ENCODE assay signal across 8 cellular contexts in genomic region chr18:2846638-2847340, GRCh38. TPM values are rescaled to one million over a fixed set of nuclear protein-coding genes. Genes with fewer than 3 reads are reported as not detected.
A peak's percentile ranks its signal among the peaks of the same experiment; 100 is the strongest.
DNase-seq lines count a peak whose midpoint lies in the region; ATAC-seq and TF ChIP-seq lines count a peak whose summit lies in the region.

Gene EMILIN2 (plus strand): TSS chr18:2847006. CDS start chr18:2847189, 183 bp downstream.

- CTCF ChIA-PET in mammary epithelial cell (lab: Charles Lee; ENCODE audit: low non-redundant PET), result no interaction called here

- peaks cover 25% of the 10 kb centered on the region for H3K4me1 ChIP-seq in CD4-positive, CD25-positive, alpha-beta regulatory T cell (ENCODE audit: control insufficient read depth, insufficient read depth, low read length, poor library complexity, severe bottlenecking)
- H3K4me1 ChIP-seq in H9 (ENCODE audit: insufficient read depth, low read length) (no peaks in the 10 kb centered on the region), mammary epithelial cell (ENCODE audit: insufficient read depth, low read length) (peaks cover 14% of the 10 kb centered on the region)

- no peak within 1 kb of the TSS for H3K4ac ChIP-seq in H9 (ENCODE audit: low read depth, low read length)

- no peak within 1 kb of the TSS for H4K91ac ChIP-seq in H9 (ENCODE audit: insufficient read length, low read depth, low read length)

- no peaks in the 10 kb centered on the region for H3K36me3 ChIP-seq in CD4-positive, CD25-positive, alpha-beta regulatory T cell (ENCODE audit: control insufficient read depth, insufficient read depth, low read length)
- H3K36me3 ChIP-seq in mammary epithelial cell (ENCODE audit: insufficient read depth, low read length), result no peaks in the 10 kb centered on the region

- intact Hi-C loops in mammary epithelial cell (cut with micrococcal nuclease), result no loop called here

- no peak within 1 kb of the TSS for H3K23ac ChIP-seq in H9 (ENCODE audit: insufficient read length, low read depth, low read length)

- H3K4me1 Mint-ChIP-seq in CD4-positive, CD25-positive, alpha-beta regulatory T cell, result peaks cover 4 to 27% (median 16%) of the 10 kb centered on the region in 4 donors
- peaks cover 14 to 16% of the 10 kb centered on the region in 2 experiments for H3K4me1 Mint-ChIP-seq in H9

- H3K79me1 ChIP-seq in H9 (ENCODE audit: insufficient read depth, low read depth, low read length, poor library complexity, severe bottlenecking), result no peaks in the 10 kb centered on the region

- H2BK5ac ChIP-seq in H9 (ENCODE audit: insufficient read length, low read length), result no peak within 1 kb of the TSS

- H3K4me3 Mint-ChIP-seq in CD4-positive, CD25-positive, alpha-beta regulatory T cell, result peak within 1 kb of the TSS; percentile 80 to 91 (median 84)
- H3K4me3 Mint-ChIP-seq in H9, result peak within 1 kb of the TSS; percentile 82 to 94

- H2BK15ac ChIP-seq in H9 (ENCODE audit: low read depth, low read length), result no peak within 1 kb of the TSS

- no peak within 1 kb of the TSS; the same call in 1 of the 2 replicates for H3K14ac ChIP-seq in H9 (ENCODE audit: insufficient read depth, low read length)

- DNase-seq in CD4-positive, CD25-positive, alpha-beta regulatory T cell, result peak in 1 of 3 donors; percentile 29
- DNase-seq in H9 (peak; percentile 64), SW480 (ENCODE audit: low spot score) (peak; percentile 33), mammary epithelial cell (no peak), left kidney (ENCODE audit: low read depth, low spot score) (peak; percentile 69), HPDE6-E6E7 (ENCODE audit: extremely low spot score) (no peak)
- peak in 2 of 3 experiments; percentile 22 to 26 for DNase-seq in stimulated activated CD4-positive, alpha-beta T cell treated with anti-CD3 and anti-CD28 coated beads, TNF-alpha, amount 100 ng/mL, for 4 hours (ENCODE audit: low read depth in 3 of 3)

- H3K27ac Mint-ChIP-seq in CD4-positive, CD25-positive, alpha-beta regulatory T cell, result peak within 1 kb of the TSS in 1 of 3 donors; percentile 9
- H3K27ac Mint-ChIP-seq in H9, result 0 out of 7 replicates have a peak within 1 kb of the TSS, but pooled peaks of 1 of the 3 experiments have one; percentile 53

- H3K9ac ChIP-seq in H9 (ENCODE audit: extremely low read depth, insufficient read length, low read length) (no peak within 1 kb of the TSS), mammary epithelial cell (ENCODE audit: insufficient read depth, low read length) (no peak within 1 kb of the TSS)

- no peak within 1 kb of the TSS for H3K27ac ChIP-seq in CD4-positive, CD25-positive, alpha-beta regulatory T cell (ENCODE audit: insufficient read depth, low read length, poor library complexity, severe bottlenecking)
- H3K27ac ChIP-seq in H9 (ENCODE audit: insufficient read length, low read depth, low read length), result no peak within 1 kb of the TSS
- no peak within 1 kb of the TSS for H3K27ac ChIP-seq in mammary epithelial cell (ENCODE audit: insufficient read depth, low read depth, low read length)

- H4K20me1 ChIP-seq in H9 (ENCODE audit: control insufficient read depth, insufficient read depth, insufficient read length) (no peaks in the 10 kb centered on the region), mammary epithelial cell (ENCODE audit: insufficient read depth, low read length) (no peaks in the 10 kb centered on the region)

- H4K8ac ChIP-seq in H9 (replicated peaks; ENCODE audit: insufficient read length, low read depth, low read length), result no peak within 1 kb of the TSS

- peaks cover 27% of the 10 kb centered on the region for H3K27me3 ChIP-seq in CD4-positive, CD25-positive, alpha-beta regulatory T cell (ENCODE audit: control insufficient read depth, insufficient read depth, low read length)
- H3K27me3 ChIP-seq in H9 (ENCODE audit: insufficient read depth, low read length) (peaks cover 37% of the 10 kb centered on the region; the same call in 1 of the 2 replicates), mammary epithelial cell (ENCODE audit: insufficient read depth, low read length) (peaks cover 31% of the 10 kb centered on the region)

- no peak within 1 kb of the TSS for H2AK5ac ChIP-seq in H9 (ENCODE audit: insufficient read length, low read length)

- in situ Hi-C loops in mammary epithelial cell (cut with MboI; ENCODE audit: low sequenced_read_pairs in 2 of 2), result no loop called here

- H3K79me2 ChIP-seq in H9 (ENCODE audit: insufficient read depth, low read length) (no peaks in the 10 kb centered on the region), mammary epithelial cell (ENCODE audit: insufficient read depth, low read length) (no peaks in the 10 kb centered on the region)

- ATAC-seq in CD4-positive, CD25-positive, alpha-beta regulatory T cell (ENCODE audit: low read depth in 2 of 2), result peak; percentile 23 to 42
- ATAC-seq in GM19455 (IDR thresholded peaks at IDR 0.05; ENCODE audit: unreplicated experiment), result no peak

- H2BK120ac ChIP-seq in H9 (ENCODE audit: low read depth, low read length, poor library complexity, severe bottlenecking), result no peak within 1 kb of the TSS

- H3K18ac ChIP-seq in H9 (ENCODE audit: insufficient read length, low read depth, low read length), result no peak within 1 kb of the TSS

- peaks cover 0 to 3% (median 0%) of the 10 kb centered on the region in 7 donors for H3K9me3 Mint-ChIP-seq in CD4-positive, CD25-positive, alpha-beta regulatory T cell
- H3K9me3 Mint-ChIP-seq in H9, result no peaks in the 10 kb centered on the region

- H3T11ph ChIP-seq in H9 (ENCODE audit: low read length), result no peak within 1 kb of the TSS

- WGBS in H9 (ENCODE audit: extremely low coverage, insufficient read length, low lambda C conversion rate), result no CpG with 5 or more reads among the region's 82 CpGs
- 4% methylated on average over 24 of the region's 82 CpGs for WGBS in mammary epithelial cell (ENCODE audit: low coverage, missing lambda C conversion rate)

- no peaks in the 10 kb centered on the region for H3K9me3 ChIP-seq in CD4-positive, CD25-positive, alpha-beta regulatory T cell (ENCODE audit: control insufficient read depth in 2 of 2, low read length in 2 of 2)
- no peaks in the 10 kb centered on the region for H3K9me3 ChIP-seq in H9 (ENCODE audit: control insufficient read depth, low read depth, low read length)
- no peaks in the 10 kb centered on the region for H3K9me3 ChIP-seq in mammary epithelial cell (replicated peaks; ENCODE audit: insufficient read depth, low read length)

- dilution Hi-C loops in mammary epithelial cell (cut with HindIII; ENCODE audit: low sequenced_read_pairs), result loop anchor here (5.0 kb wide), 1 partner anchor 39 kb away; no protein-coding TSS in a partner anchor

- H2AFZ ChIP-seq in H9 (ENCODE audit: low read length) (no peak within 1 kb of the TSS), mammary epithelial cell (ENCODE audit: low read depth, low read length) (peak within 1 kb of the TSS; percentile 63)

- peaks cover 4% of the 10 kb centered on the region for H3K36me3 Mint-ChIP-seq in CD4-positive, CD25-positive, alpha-beta regulatory T cell
- no peaks in the 10 kb centered on the region for H3K36me3 Mint-ChIP-seq in H9 (ENCODE audit: insufficient read depth in 1 of 3, low read depth in 3 of 3)

- H3K4me2 ChIP-seq in H9 (ENCODE audit: insufficient read depth, insufficient read length, low read length), result peak within 1 kb of the TSS; percentile 65
- H3K4me2 ChIP-seq in mammary epithelial cell (ENCODE audit: insufficient read depth, low read depth, low read length), result peak within 1 kb of the TSS; percentile 83

- H4K5ac ChIP-seq in H9 (ENCODE audit: insufficient read length, low read depth, low read length), result no peak within 1 kb of the TSS

- BruUV-seq in mammary epithelial cell (replicated peaks; lab: Mats Ljungman, UMichigan), result no TSS peak

- peaks cover 7% of the 10 kb centered on the region for H3K23me2 ChIP-seq in H9 (ENCODE audit: insufficient read length, low read depth, low read length, poor library complexity, severe bottlenecking)

- H3K27me3 Mint-ChIP-seq in CD4-positive, CD25-positive, alpha-beta regulatory T cell, result peaks cover 36% of the 10 kb centered on the region
- H3K27me3 Mint-ChIP-seq in H9 (ENCODE audit: low read depth), result peaks cover 70% of the 10 kb centered on the region

- TF ChIP-seq CTCF in H9 (conservative IDR thresholded peaks at IDR 0.05) (no peak), mammary epithelial cell (conservative IDR thresholded peaks at IDR 0.05 in 1 of 2, IDR thresholded peaks at IDR 0.05 in 1 of 2; ENCODE audit: extremely low read depth in 1 of 2, insufficient read depth in 1 of 2, low read depth in 1 of 2, low read length in 2 of 2) (no peak)

- H2BK12ac ChIP-seq in H9 (ENCODE audit: insufficient read length, low read depth, low read length), result no peak within 1 kb of the TSS

- no peak within 1 kb of the TSS for H3K56ac ChIP-seq in H9 (ENCODE audit: insufficient read length, low read depth, low read length)

- no peak within 1 kb of the TSS for H3K4me3 ChIP-seq in CD4-positive, CD25-positive, alpha-beta regulatory T cell (ENCODE audit: low read depth, low read length)
- peak within 1 kb of the TSS; percentile 3 to 28 (median 27) for H3K4me3 ChIP-seq in mammary epithelial cell (replicated peaks in 1 of 3; ENCODE audit: insufficient read depth in 1 of 3, low read depth in 2 of 3, low read length in 3 of 3)

- H2BK20ac ChIP-seq in H9 (ENCODE audit: low read depth, low read length, poor library complexity, severe bottlenecking), result no peak within 1 kb of the TSS

RNA-seq across cellular contexts. Expression of gene EMILIN2, which starts in this region (rescaled TPM):
- total RNA-seq in CD4-positive, CD25-positive, alpha-beta regulatory T cell, result 4.6 TPM
- polyA plus RNA-seq in CD4-positive, CD25-positive, alpha-beta regulatory T cell, result 1 to 10 TPM; 1.7 to 2.9 (median 2.0) TPM
- total RNA-seq in H9 (2021), result 20.0 and 21.3 TPM in 2 replicates
- total RNA-seq in mammary epithelial cell, result 1 to 10 TPM in 1 of 2 donors, under 1 TPM in 1; 0.52 to 1.3 TPM
- 0.25 TPM for polyA plus RNA-seq in mammary epithelial cell
- polyA minus RNA-seq in mammary epithelial cell, result not detected

Comparison
In these comparisons a context has a peak if more than half of its experiments do, and no peak if none do; other contexts are left out.
1. DNase-seq: peak in H9 (single experiment), SW480 (single experiment), left kidney (single experiment) and stimulated activated CD4-positive, alpha-beta T cell treated with anti-CD3 and anti-CD28 coated beads, TNF-alpha, amount 100 ng/mL, for 4 hours (2 of 3); none in mammary epithelial cell (single experiment) and HPDE6-E6E7 (single experiment).